9 cellular contexts compared by ENCODE assay signal in the genomic region with DNA sequence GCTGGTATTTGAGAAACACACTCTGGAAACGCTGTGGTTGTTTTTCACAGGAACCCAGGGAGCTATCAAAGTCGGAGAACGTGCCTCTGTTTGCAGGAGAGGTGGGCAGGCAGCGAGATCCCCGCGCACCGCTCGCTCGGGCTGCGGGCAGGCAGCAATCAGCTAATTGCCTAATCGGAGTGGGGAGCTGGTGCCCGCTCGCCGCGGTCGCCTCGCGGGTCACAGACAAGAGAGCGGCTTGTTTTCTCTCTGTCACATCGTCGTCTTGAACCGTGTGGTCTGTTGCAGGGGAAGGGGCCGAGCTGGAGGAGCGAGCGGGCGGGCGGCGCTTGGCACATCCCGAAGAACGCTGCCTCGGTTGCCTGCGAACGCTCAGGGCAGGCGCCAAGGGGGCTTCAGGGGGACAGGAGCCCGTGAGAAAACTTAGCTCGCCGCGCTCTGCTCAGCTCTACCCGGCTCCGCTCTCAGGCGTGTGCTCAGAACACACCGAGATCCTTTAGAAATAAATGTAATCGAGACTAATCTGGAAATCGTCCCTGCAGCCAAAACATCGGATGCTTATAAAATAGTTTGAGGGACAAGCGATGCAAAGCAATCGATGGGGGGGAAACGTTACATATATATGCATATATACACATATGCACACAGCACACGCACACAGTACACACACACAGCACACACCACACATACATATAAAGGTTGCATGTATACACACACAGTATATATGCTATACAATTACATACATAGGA.
DNase-seq lines count a peak whose midpoint lies in the region; TF ChIP-seq lines count a peak whose summit lies in the region.
"Had no signal": no experiment of that assay in that cellular context is flagged by ENCODE, and none has a peak within 500 bp of the region (broad histone marks: within the 10 kb centered on the region; RNA-seq: fewer than 3 reads in every experiment).

No MANE protein-coding gene starts in this region.

- H3K36me3 ChIP-seq in spleen, result no peaks in the 10 kb centered on the region
- no peaks in the 10 kb centered on the region for H3K36me3 ChIP-seq in OCI-LY7 (ENCODE audit: insufficient read depth, low read length)
- H3K36me3 ChIP-seq in testis (ENCODE audit: low read depth, missing control alignments), result no peaks in the 10 kb centered on the region

- no peak overlapping the region for H2AFZ ChIP-seq in OCI-LY7 (ENCODE audit: low read length)

- H3K27ac ChIP-seq in spleen (no peak overlapping the region), OCI-LY7 (ENCODE audit: low read depth, low read length, poor library complexity, severe bottlenecking) (no peak overlapping the region), testis (no peak overlapping the region)

- H3K9me2 ChIP-seq in OCI-LY7 (ENCODE audit: insufficient read depth, low read length), result no peaks in the 10 kb centered on the region

- peaks cover 0 to 10% (median 6%) of the 10 kb centered on the region in 6 donors for H3K4me1 ChIP-seq in spleen
- no peaks in the 10 kb centered on the region for H3K4me1 ChIP-seq in OCI-LY7 (ENCODE audit: insufficient read depth, low read length, poor library complexity, severe bottlenecking)
- peaks cover 4% of the 10 kb centered on the region for H3K4me1 ChIP-seq in testis

- H4K20me1 ChIP-seq in OCI-LY7 (ENCODE audit: insufficient read depth, low read length), result no peaks in the 10 kb centered on the region

- no TSS peak for BruUV-seq in OCI-LY7 (replicated peaks; lab: Mats Ljungman, UMichigan)

- intact Hi-C loops in spleen (cut with DNase I; ENCODE audit: low total_unique reads), result no loop called here
- intact Hi-C loops in OCI-LY7 (cut with micrococcal nuclease; ENCODE audit: unreplicated experiment), result no loop called here
- intact Hi-C loops in testis (cut with DNase I; ENCODE audit: low total_unique reads), result no loop called here

- TF ChIP-seq CTCF in astrocyte of the cerebellum (IDR thresholded peaks at IDR 0.05; ENCODE audit: low read depth, low read length, missing control alignments) (no peak), spleen (IDR thresholded peaks at IDR 0.05 in 8 of 11, conservative IDR thresholded peaks at IDR 0.05 in 3 of 11) (no peak), OCI-LY7 (conservative IDR thresholded peaks at IDR 0.05; ENCODE audit: low read length) (no peak), testis (IDR thresholded peaks at IDR 0.05) (no peak)

- DNase-seq in DMS53 (lab: John Stamatoyannopoulos, UW) (peak; percentile 38), DMS53 treated with DMSO at 0.1 percent for 48 hours (lab: John Stamatoyannopoulos, UW; ENCODE audit: unreplicated experiment) (no peak), astrocyte of the cerebellum (ENCODE audit: low read depth) (no peak), iPS-NIHi11 (ENCODE audit: low spot score) (peak; percentile 24), spleen (no peak), NCI-H1105 treated with DMSO at 0.1 percent for 48 hours (lab: John Stamatoyannopoulos, UW) (no peak), OCI-LY7 (ENCODE audit: low spot score) (no peak), testis (no peak)
- DNase-seq: 8988T had no signal

- WGBS in spleen, 5 donors, result 9 to 13% (median 10%) methylated on average over 36 to 49 of the region's 49 CpGs
- 3 to 9% methylated on average over 26 to 48 of the region's 49 CpGs for WGBS in testis, 2 donors

- peaks cover 0 to 13% (median 2%) of the 10 kb centered on the region in 8 donors for H3K9me3 ChIP-seq in spleen
- no peaks in the 10 kb centered on the region for H3K9me3 ChIP-seq in OCI-LY7 (ENCODE audit: low read length)
- H3K9me3 ChIP-seq in testis, result no peaks in the 10 kb centered on the region

- H3K4me3 ChIP-seq in astrocyte of the cerebellum (ENCODE audit: low read depth, low read length), result peak overlapping the region; percentile 40
- peak overlapping the region in 5 of 8 donors; percentile 1 to 49 (median 20) for H3K4me3 ChIP-seq in spleen
- H3K4me3 ChIP-seq in OCI-LY7 (ENCODE audit: low read depth, low read length, poor library complexity, severe bottlenecking), result no peak overlapping the region
- H3K4me3 ChIP-seq in testis, result peak overlapping the region in 1 of 2 donors; percentile 54

- H3K27me3 ChIP-seq in spleen (replicated peaks in 1 of 7) (peaks cover 0 to 71% (median 32%) of the 10 kb centered on the region in 7 donors), testis (no peaks in the 10 kb centered on the region)

- no peak overlapping the region for H3K4me2 ChIP-seq in OCI-LY7 (ENCODE audit: low read length)

- no peaks in the 10 kb centered on the region for H3K79me2 ChIP-seq in OCI-LY7 (ENCODE audit: insufficient read depth, low read depth, low read length)

- TF ChIP-seq POLR2A in spleen (IDR thresholded peaks at IDR 0.05) (no peak), testis (IDR thresholded peaks at IDR 0.05) (no peak)

- in situ Hi-C loops in astrocyte of the cerebellum (cut with HindIII; ENCODE audit: low sequenced_read_pairs), result no loop called here

- POLR2A ChIA-PET in OCI-LY7 (lab: Charles Lee), result no interaction called here

- CTCF ChIA-PET in OCI-LY7 (lab: Charles Lee; ENCODE audit: unreplicated experiment), result no interaction called here

Comparison
In these comparisons a context has a peak if more than half of its experiments do, and no peak if none do; other contexts are left out.
1. DNase-seq: peak in DMS53 (single experiment) and iPS-NIHi11 (single experiment); none in DMS53 treated with DMSO at 0.1 percent for 48 hours (single experiment), astrocyte of the cerebellum (single experiment), spleen (single experiment), NCI-H1105 treated with DMSO at 0.1 percent for 48 hours (single experiment), OCI-LY7 (single experiment) and testis (single experiment).